ENCODE assay signal across 25 cellular contexts in the genomic region with DNA sequence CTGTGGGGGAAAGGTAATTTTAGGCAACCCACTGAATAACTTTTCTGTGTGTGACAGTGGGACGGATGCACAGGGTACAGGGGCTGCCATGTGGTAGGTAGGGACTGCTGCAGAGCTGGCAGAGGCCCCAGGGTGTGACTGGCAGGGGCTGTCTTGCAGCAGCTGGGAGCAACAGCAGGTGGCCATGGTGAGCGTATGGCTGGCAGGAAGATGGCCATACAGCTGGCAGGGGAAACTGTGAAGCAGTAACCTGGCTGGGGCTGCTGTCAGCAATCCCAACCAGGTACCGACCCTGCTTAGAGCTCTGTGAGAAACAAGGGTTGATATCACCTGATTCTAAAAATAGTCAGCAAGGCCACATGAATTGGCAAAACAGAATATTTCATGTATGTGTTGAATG.
DNase-seq lines count a peak whose midpoint lies in the region; ATAC-seq and TF ChIP-seq lines count a peak whose summit lies in the region.
"Had no signal": no experiment of that assay in that cellular context is flagged by ENCODE, and none has a peak within 500 bp of the region (broad histone marks: within the 10 kb centered on the region; RNA-seq: fewer than 3 reads in every experiment).

No MANE protein-coding gene starts in this region.

- DNase-seq in NCI-H82 (lab: John Stamatoyannopoulos, UW) (peak; percentile 1), NCI-H82 treated with DMSO at 0.1 percent for 48 hours (lab: John Stamatoyannopoulos, UW; ENCODE audit: unreplicated experiment) (no peak), NCI-H1694 (lab: John Stamatoyannopoulos, UW) (peak; percentile 47), WTC11 (ENCODE audit: low spot score) (peak; percentile 19), trophoblast cell (no peak), SKM-1 treated with dmso at 0.1 percent for 144 hours (lab: John Stamatoyannopoulos, UW; ENCODE audit: unreplicated experiment) (no peak), SKM-1 (lab: John Stamatoyannopoulos, UW; ENCODE audit: unreplicated experiment) (no peak), T-helper 2 cell (no peak)
- DNase-seq: ACHN; activated CD4-positive, alpha-beta T cell treated with anti-CD3 and anti-CD28 coated beads, Interleukin-2, amount 10 ng/mL, durations not matched to agents 7 days and 5 days; activated CD8-positive, alpha-beta memory T cell treated with anti-CD3 and anti-CD28 coated beads, Interleukin-2, amount 10 ng/mL, durations not matched to agents 7 days and 5 days; activated naive CD4-positive, alpha-beta T cell treated with anti-CD3 and anti-CD28 coated beads for 36 hours; colonic mucosa; effector memory CD4-positive, alpha-beta T cell; foreskin fibroblast; heart right ventricle; mammary epithelial cell; NCI-H1105; NCI-H2227 treated with DMSO at 0.1 percent for 48 hours; nucleus accumbens; stimulated activated CD4-positive, alpha-beta T cell treated with anti-CD3 and anti-CD28 coated beads, Interleukin-4, amount 100 ng/mL, for 1 hour; stimulated activated naive B cell treated with anti-CD40 and anti-IgM and Interleukin-4, amounts not matched to agents 10 μg/mL and 1 μg/mL and 100 μg/mL, for 72 hours had no signal

- no peak overlapping the region for H2BK5ac ChIP-seq in trophoblast cell (ENCODE audit: low read depth, low read length, poor library complexity)

- no peak overlapping the region for H3K4me3 ChIP-seq in trophoblast cell (ENCODE audit: low read depth, low read length)
- H3K4me3 ChIP-seq: breast epithelium, colonic mucosa, heart right ventricle, smooth muscle cell had no signal

- no peak overlapping the region for H3K4me2 ChIP-seq in trophoblast cell (ENCODE audit: low read length)
- H3K4me2 ChIP-seq: smooth muscle cell had no signal

- H3K79me2 ChIP-seq in trophoblast cell (ENCODE audit: control insufficient read depth, insufficient read depth, low read length, poor library complexity) = no peaks in the 10 kb centered on the region

- H3K27me3 Mint-ChIP-seq in WTC11 (ENCODE audit: low read depth) = no peaks in the 10 kb centered on the region
- H3K27me3 Mint-ChIP-seq: activated CD4-positive, alpha-beta T cell treated with anti-CD3 and anti-CD28 coated beads, Interleukin-2, amount 10 ng/mL, durations not matched to agents 7 days and 5 days; activated CD8-positive, alpha-beta memory T cell treated with anti-CD3 and anti-CD28 coated beads, Interleukin-2, amount 10 ng/mL, durations not matched to agents 7 days and 5 days; stimulated activated naive B cell treated with anti-CD40 and anti-IgM and Interleukin-4, amounts not matched to agents 10 μg/mL and 1 μg/mL and 100 μg/mL, for 72 hours had no signal

- H3K36me3 Mint-ChIP-seq in WTC11 = no peaks in the 10 kb centered on the region
- H3K36me3 Mint-ChIP-seq: activated CD8-positive, alpha-beta memory T cell treated with anti-CD3 and anti-CD28 coated beads, Interleukin-2, amount 10 ng/mL, durations not matched to agents 7 days and 5 days; stimulated activated naive B cell treated with anti-CD40 and anti-IgM and Interleukin-4, amounts not matched to agents 10 μg/mL and 1 μg/mL and 100 μg/mL, for 72 hours had no signal

- H3K79me1 ChIP-seq in trophoblast cell (ENCODE audit: low read length) = no peaks in the 10 kb centered on the region

- no peak overlapping the region for H3K23ac ChIP-seq in trophoblast cell (ENCODE audit: low read length)

- no peaks in the 10 kb centered on the region for H3K27me3 ChIP-seq in trophoblast cell (ENCODE audit: insufficient read depth, low read length)
- H3K27me3 ChIP-seq: breast epithelium, colonic mucosa had no signal

- H3K36me3 ChIP-seq in trophoblast cell (ENCODE audit: control insufficient read depth in 1 of 2, insufficient read depth in 2 of 2, low read length in 2 of 2) = no peaks in the 10 kb centered on the region
- H3K36me3 ChIP-seq: breast epithelium, colonic mucosa, heart right ventricle had no signal

- H4K8ac ChIP-seq in trophoblast cell (ENCODE audit: low read depth, low read length) = no peak overlapping the region

- H3K9me3 ChIP-seq in trophoblast cell (ENCODE audit: insufficient read depth, low read depth, low read length) = no peaks in the 10 kb centered on the region
- H3K9me3 ChIP-seq: breast epithelium, colonic mucosa, heart right ventricle had no signal

- no peaks in the 10 kb centered on the region for H3K9me3 Mint-ChIP-seq in WTC11
- H3K9me3 Mint-ChIP-seq: activated CD4-positive, alpha-beta T cell treated with anti-CD3 and anti-CD28 coated beads, Interleukin-2, amount 10 ng/mL, durations not matched to agents 7 days and 5 days; activated naive CD4-positive, alpha-beta T cell treated with anti-CD3 and anti-CD28 coated beads for 36 hours; stimulated activated naive B cell treated with anti-CD40 and anti-IgM and Interleukin-4, amounts not matched to agents 10 μg/mL and 1 μg/mL and 100 μg/mL, for 72 hours; T-helper 2 cell treated with Interferon-gamma antibody and Interleukin-4, amounts not matched to agents 5 μg/mL and 100 μg/mL, for 36 hours had no signal

- H2BK120ac ChIP-seq in trophoblast cell (ENCODE audit: insufficient read depth, low read length, poor library complexity) = no peak overlapping the region

- no CpG with 5 or more reads among the region's 3 CpGs for WGBS in trophoblast cell (ENCODE audit: extremely low coverage, insufficient coverage, insufficient read length)

- TF ChIP-seq CTCF in WTC11 (IDR thresholded peaks at IDR 0.05) = no peak

- peak overlapping the region; percentile 24 for H3K14ac ChIP-seq in trophoblast cell (ENCODE audit: low read length)

- no peaks in the 10 kb centered on the region for H3K4me1 ChIP-seq in trophoblast cell (ENCODE audit: control insufficient read depth in 1 of 2, insufficient read depth in 2 of 2, low read length in 2 of 2)
- H3K4me1 ChIP-seq: breast epithelium, colonic mucosa, heart right ventricle had no signal

- H2AFZ ChIP-seq in trophoblast cell (ENCODE audit: insufficient read depth, low read length, poor library complexity) = no peak overlapping the region

- H3K4me3 Mint-ChIP-seq in WTC11 = no peak overlapping the region
- H3K4me3 Mint-ChIP-seq: activated CD4-positive, alpha-beta T cell treated with anti-CD3 and anti-CD28 coated beads, Interleukin-2, amount 10 ng/mL, durations not matched to agents 7 days and 5 days; activated CD8-positive, alpha-beta memory T cell treated with anti-CD3 and anti-CD28 coated beads, Interleukin-2, amount 10 ng/mL, durations not matched to agents 7 days and 5 days; activated naive CD4-positive, alpha-beta T cell treated with anti-CD3 and anti-CD28 coated beads for 36 hours; stimulated activated naive B cell treated with anti-CD40 and anti-IgM and Interleukin-4, amounts not matched to agents 10 μg/mL and 1 μg/mL and 100 μg/mL, for 72 hours; T-helper 2 cell treated with Interferon-gamma antibody and Interleukin-4, amounts not matched to agents 5 μg/mL and 100 μg/mL, for 36 hours had no signal

- H4K91ac ChIP-seq in trophoblast cell (ENCODE audit: low read depth, low read length) = no peak overlapping the region

- H3K27ac ChIP-seq in trophoblast cell (ENCODE audit: low read depth, low read length) = no peak overlapping the region
- H3K27ac ChIP-seq: breast epithelium, colonic mucosa, heart right ventricle had no signal

- no peak overlapping the region for H2AK5ac ChIP-seq in trophoblast cell (ENCODE audit: low read length)

- no peak overlapping the region for H4K12ac ChIP-seq in trophoblast cell (ENCODE audit: low read depth, low read length)

- CTCF ChIA-PET in WTC11 (lab: Charles Lee) = interaction anchor here (1.2 kb wide), 1 partner anchor 79 kb away, joined by 4 read pairs; no protein-coding TSS in a partner anchor

- H2BK12ac ChIP-seq in trophoblast cell (ENCODE audit: low read length) = no peak overlapping the region

- H3K9ac ChIP-seq in trophoblast cell (ENCODE audit: low read length) = no peak overlapping the region

- H3K4ac ChIP-seq in trophoblast cell (ENCODE audit: low read depth, low read length) = no peak overlapping the region

- H3K27ac Mint-ChIP-seq in WTC11 = no peak overlapping the region; the same call in 1 of the 2 replicates
- H3K27ac Mint-ChIP-seq: activated CD4-positive, alpha-beta T cell treated with anti-CD3 and anti-CD28 coated beads, Interleukin-2, amount 10 ng/mL, durations not matched to agents 7 days and 5 days; activated CD8-positive, alpha-beta memory T cell treated with anti-CD3 and anti-CD28 coated beads, Interleukin-2, amount 10 ng/mL, durations not matched to agents 7 days and 5 days; activated naive CD4-positive, alpha-beta T cell treated with anti-CD3 and anti-CD28 coated beads for 36 hours; stimulated activated naive B cell treated with anti-CD40 and anti-IgM and Interleukin-4, amounts not matched to agents 10 μg/mL and 1 μg/mL and 100 μg/mL, for 72 hours; T-helper 2 cell treated with Interferon-gamma antibody and Interleukin-4, amounts not matched to agents 5 μg/mL and 100 μg/mL, for 36 hours had no signal

- H3K18ac ChIP-seq in trophoblast cell (ENCODE audit: low read length) = no peak overlapping the region

- peak; percentile 74 for ATAC-seq in WTC11
- ATAC-seq: activated CD8-positive, alpha-beta memory T cell treated with anti-CD3 and anti-CD28 coated beads, Interleukin-2, amount 10 ng/mL, durations not matched to agents 7 days and 5 days; heart right ventricle; stimulated activated naive B cell treated with anti-CD40 and anti-IgM and Interleukin-4, amounts not matched to agents 10 μg/mL and 1 μg/mL and 100 μg/mL, for 72 hours had no signal

- POLR2A ChIA-PET in WTC11 (lab: Charles Lee) = interaction anchor here (0.6 kb wide), 1 partner anchor 33 kb away, joined by 3 read pairs; no protein-coding TSS in a partner anchor

- peaks cover 24% of the 10 kb centered on the region for H3K4me1 Mint-ChIP-seq in WTC11
- H3K4me1 Mint-ChIP-seq: activated CD4-positive, alpha-beta T cell treated with anti-CD3 and anti-CD28 coated beads, Interleukin-2, amount 10 ng/mL, durations not matched to agents 7 days and 5 days; activated CD8-positive, alpha-beta memory T cell treated with anti-CD3 and anti-CD28 coated beads, Interleukin-2, amount 10 ng/mL, durations not matched to agents 7 days and 5 days; stimulated activated naive B cell treated with anti-CD40 and anti-IgM and Interleukin-4, amounts not matched to agents 10 μg/mL and 1 μg/mL and 100 μg/mL, for 72 hours had no signal

TF ChIP-seq in WTC11, 78 proteins besides CTCF, POLR2A, EP300 and RAD21 (continues in another document):
- TF ChIP-seq SOX15 (CRISPR knock-in tag; IDR thresholded peaks at IDR 0.05) (no peak), NR2C2 (CRISPR knock-in tag; IDR thresholded peaks at IDR 0.05) (no peak)

Comparison
In these comparisons a context has a peak if more than half of its experiments do, and no peak if none do; other contexts are left out.
1. DNase-seq: peak in NCI-H82 (single experiment), NCI-H1694 (single experiment) and WTC11 (single experiment); none in NCI-H82 treated with DMSO at 0.1 percent for 48 hours (single experiment), trophoblast cell (0 of 2), SKM-1 treated with dmso at 0.1 percent for 144 hours (single experiment), SKM-1 (single experiment) and T-helper 2 cell (0 of 5).